1 cellular context compared by ENCODE assay signal in genomic region chr10:73627300-73627699, GRCh38.
A peak's percentile ranks its signal among the peaks of the same experiment; 100 is the strongest.
TF ChIP-seq lines count a peak whose summit lies in the region.

No MANE protein-coding gene starts in this region.

TF ChIP-seq in HepG2, 621 proteins besides CTCF, POLR2A, EP300 and RAD21:
- TF ChIP-seq POLR2AphosphoS5 (IDR thresholded peaks at IDR 0.05; ENCODE audit: low read depth, low read length) (0 out of 2 replicates have a peak, but pooled peaks have one; percentile 2), MED13 (CRISPR knock-in tag; IDR thresholded peaks at IDR 0.05) (no peak), RBFOX2 (IDR thresholded peaks at IDR 0.05; ENCODE audit: low read depth, low read length) (peak; percentile 56), MLLT10 (CRISPR knock-in tag; IDR thresholded peaks at IDR 0.05) (no peak)
